13 cellular contexts compared by ENCODE assay signal in the genomic region with DNA sequence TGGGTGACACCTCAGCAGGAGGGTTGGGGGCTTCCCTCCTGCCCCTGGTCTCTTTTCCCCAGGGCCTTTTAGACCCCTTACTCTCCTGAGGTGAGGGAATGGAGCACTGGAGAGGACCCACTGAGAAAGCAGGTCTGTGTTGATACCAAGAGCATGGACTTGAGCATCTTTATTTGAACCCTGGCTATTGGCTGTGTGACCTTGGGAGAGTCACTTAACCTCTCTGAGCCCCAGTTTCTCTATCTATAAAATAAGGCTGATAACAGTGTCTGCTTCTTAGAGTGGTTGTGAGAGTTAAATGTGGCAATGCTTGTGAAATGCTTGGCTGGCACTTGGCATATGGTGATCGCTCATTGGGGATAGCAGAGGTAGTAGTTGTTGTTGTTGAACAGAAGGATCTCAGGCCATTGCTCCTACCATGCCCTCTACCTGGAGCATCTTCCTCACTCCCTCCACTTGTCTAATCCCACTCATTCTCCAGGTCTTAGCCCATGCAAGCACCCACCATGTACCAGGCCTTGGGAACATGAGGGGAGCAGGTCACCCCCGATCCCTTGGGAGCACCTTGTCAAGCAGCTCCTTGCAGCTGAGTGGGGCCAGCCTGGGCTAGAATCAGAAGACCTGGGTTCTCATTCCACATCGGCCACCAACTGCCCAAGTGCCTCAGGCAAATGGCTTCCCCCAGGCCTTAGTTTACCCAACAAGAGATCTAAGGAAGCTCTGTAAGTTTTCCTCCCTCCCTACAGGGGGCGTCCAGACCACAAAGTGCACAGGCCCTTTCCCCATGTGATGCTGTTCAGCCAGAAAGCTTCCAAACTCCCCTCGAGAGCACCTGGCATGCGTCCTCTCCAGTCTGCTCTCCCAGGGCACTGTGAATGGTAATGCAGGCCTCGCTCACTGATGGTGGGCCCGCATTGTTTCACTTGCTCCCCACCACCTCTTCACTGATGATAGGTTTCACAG.
DNase-seq lines count a peak whose midpoint lies in the region; ATAC-seq and TF ChIP-seq lines count a peak whose summit lies in the region.
"Had no signal": no experiment of that assay in that cellular context is flagged by ENCODE, and none has a peak within 500 bp of the region (broad histone marks: within the 10 kb centered on the region; RNA-seq: fewer than 3 reads in every experiment).

No MANE protein-coding gene starts in this region.

- H3K36me3 ChIP-seq in BE2C: no peaks in the 10 kb centered on the region
- H3K36me3 ChIP-seq in GM23338 (ENCODE audit: insufficient read depth): no peaks in the 10 kb centered on the region
- H3K36me3 ChIP-seq in hepatocyte (replicated peaks; ENCODE audit: insufficient read depth, low read depth): no peaks in the 10 kb centered on the region
- H3K36me3 ChIP-seq: tibial artery had no signal

- H3K79me2 ChIP-seq in GM23338 (replicated peaks; ENCODE audit: insufficient read depth): no peaks in the 10 kb centered on the region
- H3K79me2 ChIP-seq in hepatocyte: no peaks in the 10 kb centered on the region

- ATAC-seq in GM23338 (peak; percentile 25), left lobe of liver (no peak), HG03565 (IDR thresholded peaks at IDR 0.05; ENCODE audit: unreplicated experiment) (no peak), GM21515 (IDR thresholded peaks at IDR 0.05; ENCODE audit: unreplicated experiment) (no peak)
- ATAC-seq: left colon had no signal

- H3K4me2 ChIP-seq in GM23338 (no peak overlapping the region), hepatocyte (no peak overlapping the region)

- no peak overlapping the region for H3K27ac Mint-ChIP-seq in GM23338

- H4K20me1 ChIP-seq in GM23338 (replicated peaks; ENCODE audit: insufficient read depth) (no peaks in the 10 kb centered on the region), hepatocyte (ENCODE audit: insufficient read depth, poor library complexity, severe bottlenecking) (no peaks in the 10 kb centered on the region)

- H3K9me2 ChIP-seq in GM23338 (ENCODE audit: insufficient read depth) (no peaks in the 10 kb centered on the region), hepatocyte (replicated peaks; ENCODE audit: insufficient read depth) (no peaks in the 10 kb centered on the region)

- no peaks in the 10 kb centered on the region; the same call in 2 of the 3 replicates for H3K9me3 Mint-ChIP-seq in GM23338

- no peak overlapping the region for H3K27ac ChIP-seq in GM23338 (ENCODE audit: low read depth)
- no peak overlapping the region for H3K27ac ChIP-seq in hepatocyte
- H3K27ac ChIP-seq: tibial artery had no signal

- H3K4me3 Mint-ChIP-seq in GM23338: no peak overlapping the region

- TF ChIP-seq CTCF in BE2C (IDR thresholded peaks at IDR 0.05; ENCODE audit: low read depth, low read length) (peak; percentile 38), GM23338 (conservative IDR thresholded peaks at IDR 0.05; ENCODE audit: low read depth in 2 of 2) (peak; percentile 60 to 72), hepatocyte (IDR thresholded peaks at IDR 0.05; ENCODE audit: poor library complexity) (peak; percentile 17)

- H3K27me3 ChIP-seq in BE2C: no peaks in the 10 kb centered on the region
- H3K27me3 ChIP-seq in GM23338 (ENCODE audit: insufficient read depth): no peaks in the 10 kb centered on the region
- H3K27me3 ChIP-seq in hepatocyte: no peaks in the 10 kb centered on the region

- H2AFZ ChIP-seq in GM23338: no peak overlapping the region
- no peak overlapping the region for H2AFZ ChIP-seq in hepatocyte

- 91% methylated on average over 8 of the region's 8 CpGs for WGBS in hepatocyte (ENCODE audit: low lambda C conversion rate, missing lambda C conversion rate)

- in situ Hi-C loops in SK-MEL-5 (cut with HindIII; ENCODE audit: low pct_unique_long_range_greater_than_20kb, low sequenced_read_pairs): loop anchor here (25.0 kb wide), 1 partner anchor 662 kb away; the partner anchor contains the start of gene NR2C2

- H3K4me3 ChIP-seq in BE2C (ENCODE audit: low read depth, low read length): no peak overlapping the region
- no peak overlapping the region for H3K4me3 ChIP-seq in GM23338
- H3K4me3 ChIP-seq in hepatocyte: no peak overlapping the region
- H3K4me3 ChIP-seq: tibial artery had no signal

- DNase-seq in BE2C (no peak), GM23338 (ENCODE audit: low spot score) (peak; percentile 82), SK-MEL-5 (ENCODE audit: low read depth, low spot score) (peak; percentile 57), hepatocyte (ENCODE audit: low spot score) (no peak), NCI-H2196 (lab: John Stamatoyannopoulos, UW; ENCODE audit: unreplicated experiment) (no peak), left lobe of liver (ENCODE audit: low spot score) (no peak)
- DNase-seq: activated CD4-positive, alpha-beta T cell treated with anti-CD3 and anti-CD28 coated beads for 4 hours; cerebellar nuclear complex; left colon; NCI-H2227 treated with DMSO at 0.1 percent for 48 hours; tibial artery had no signal

- no peaks in the 10 kb centered on the region for H3K9me3 ChIP-seq in BE2C
- H3K9me3 ChIP-seq in hepatocyte (ENCODE audit: low read depth): no peaks in the 10 kb centered on the region
- H3K9me3 ChIP-seq: tibial artery had no signal

- H3K36me3 Mint-ChIP-seq in GM23338 (ENCODE audit: low read depth): no peaks in the 10 kb centered on the region

- peaks cover 24% of the 10 kb centered on the region for H3K27me3 Mint-ChIP-seq in GM23338 (ENCODE audit: insufficient read depth, low read depth, poor library complexity)

- H3K4me1 ChIP-seq in BE2C: no peaks in the 10 kb centered on the region
- H3K4me1 ChIP-seq in GM23338 (ENCODE audit: insufficient read depth): peaks cover 40% of the 10 kb centered on the region
- peaks cover 12% of the 10 kb centered on the region for H3K4me1 ChIP-seq in hepatocyte (ENCODE audit: insufficient read depth)
- H3K4me1 ChIP-seq: tibial artery had no signal

- H3K4me1 Mint-ChIP-seq in GM23338: peaks cover 53% of the 10 kb centered on the region

- H3F3A ChIP-seq in GM23338 (replicated peaks; ENCODE audit: low read depth): peaks cover 25% of the 10 kb centered on the region

TF ChIP-seq in GM23338, 12 proteins besides CTCF, POLR2A, EP300 and RAD21 (continues in another document):
- TF ChIP-seq ZNF331 (CRISPR knock-in tag; IDR thresholded peaks at IDR 0.05; ENCODE audit: low read depth) (no peak), ZNF114 (CRISPR knock-in tag; IDR thresholded peaks at IDR 0.05) (no peak), CREB1 (CRISPR knock-in tag; IDR thresholded peaks at IDR 0.05; ENCODE audit: low read depth) (no peak), ZNF462 (CRISPR knock-in tag; IDR thresholded peaks at IDR 0.05) (no peak)

Comparison
In these comparisons a context has a peak if more than half of its experiments do, and no peak if none do; other contexts are left out.
1. DNase-seq: peak in GM23338 (single experiment) and SK-MEL-5 (single experiment); none in BE2C (single experiment), hepatocyte (single experiment), NCI-H2196 (single experiment) and left lobe of liver (single experiment).
2. Peak in every context shown above with its lines, with median percentiles within 50 percentile points of each other: CTCF ChIP-seq.